In the genomic region with DNA sequence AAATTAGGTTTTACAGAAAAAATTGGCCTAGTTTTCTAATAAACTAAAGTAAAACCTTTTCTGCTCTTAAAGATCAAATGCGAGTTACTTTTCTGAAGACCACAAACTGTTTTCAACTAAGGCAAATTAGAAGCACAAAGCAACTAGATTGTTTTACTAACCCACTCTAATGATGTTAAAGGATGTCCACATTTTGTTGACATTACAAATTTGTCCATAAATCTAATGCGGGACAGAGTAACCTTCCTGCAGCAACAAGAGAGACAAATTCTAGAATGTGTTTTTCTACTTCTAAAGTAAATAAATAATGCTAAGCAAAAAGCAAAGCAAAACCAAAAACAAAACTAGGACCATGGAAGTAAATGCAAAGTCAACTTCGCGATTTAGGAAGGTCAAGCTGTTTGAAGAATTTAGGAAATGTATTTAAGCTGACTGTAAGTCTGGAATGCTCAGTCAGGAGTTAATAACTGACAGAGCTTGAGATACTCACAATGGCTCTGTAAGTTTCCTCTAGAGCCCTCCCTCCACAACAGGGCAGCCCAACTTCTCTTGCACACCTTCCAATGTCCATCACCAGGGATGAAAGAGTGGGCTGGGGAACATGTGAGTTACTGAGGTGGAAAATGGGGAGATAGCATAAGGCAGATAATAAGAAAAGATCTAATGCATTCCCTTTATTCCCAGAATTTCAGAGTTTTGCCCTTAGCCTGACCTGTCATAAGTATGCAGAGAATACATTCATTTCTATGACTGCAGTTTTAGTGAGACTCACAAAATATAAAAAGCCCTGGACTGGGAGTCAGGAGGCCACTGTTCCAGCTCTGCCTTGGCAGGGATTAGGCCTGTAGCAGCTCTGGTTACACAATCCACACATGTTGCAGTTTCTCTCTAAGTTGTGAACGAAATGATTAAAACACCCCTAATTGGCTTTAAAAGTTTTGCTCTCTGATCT, we compare ENCODE assay signal across 13 cellular contexts.
"Had no signal": no experiment of that assay in that cellular context is flagged by ENCODE, and none has a peak within 500 bp of the region (broad histone marks: within the 10 kb centered on the region; RNA-seq: fewer than 3 reads in every experiment).

No MANE protein-coding gene starts in this region.

- FAIRE-seq: endothelial cell of umbilical vein had no signal

- DNase-seq: activated CD4-positive, alpha-beta memory T cell treated with anti-CD3 and anti-CD28 coated beads for 36 hours; activated gamma-delta T cell treated with Interleukin-2 at 50 U/mL for 16 hours; activated naive CD8-positive, alpha-beta T cell treated with anti-CD3 and anti-CD28 coated beads, Interleukin-2, amount 10 ng/mL, durations not matched to agents 7 days and 5 days; activated T-cell treated with anti-CD3 and anti-CD28 coated beads, Interleukin-2, amount 50 U/mL, for 72 hours; anterior cingulate cortex; left colon; stimulated activated CD4-positive, alpha-beta T cell treated with anti-CD3 and anti-CD28 coated beads, Interleukin-2, amount 100 ng/mL, for 48 hours; stimulated activated naive CD8-positive, alpha-beta T cell treated with anti-CD3 and anti-CD28 coated beads, Interleukin-15, Interleukin-2, amounts not matched to agents 100 U/mL and 50 U/mL, for 24 hours; T-helper 9 cell had no signal

- H3K4me3 Mint-ChIP-seq: activated CD4-positive, alpha-beta memory T cell treated with anti-CD3 and anti-CD28 coated beads for 36 hours; activated naive CD8-positive, alpha-beta T cell treated with anti-CD3 and anti-CD28 coated beads, Interleukin-2, amount 10 ng/mL, durations not matched to agents 7 days and 5 days; activated T-cell treated with anti-CD3 and anti-CD28 coated beads, Interleukin-2, amount 50 U/mL, for 72 hours had no signal

- ATAC-seq: activated T-cell treated with anti-CD3 and anti-CD28 coated beads, Interleukin-2, amount 50 U/mL, for 72 hours; left colon; stimulated activated naive CD8-positive, alpha-beta T cell treated with anti-CD3 and anti-CD28 coated beads, Interleukin-15, Interleukin-2, amounts not matched to agents 100 U/mL and 50 U/mL, for 24 hours had no signal

- H3K27me3 Mint-ChIP-seq: activated CD4-positive, alpha-beta memory T cell treated with anti-CD3 and anti-CD28 coated beads for 36 hours had no signal

- H3K4me1 ChIP-seq: prostate gland had no signal

- H3K36me3 Mint-ChIP-seq: activated CD4-positive, alpha-beta memory T cell treated with anti-CD3 and anti-CD28 coated beads for 36 hours; activated naive CD8-positive, alpha-beta T cell treated with anti-CD3 and anti-CD28 coated beads, Interleukin-2, amount 10 ng/mL, durations not matched to agents 7 days and 5 days had no signal

- H3K27me3 ChIP-seq: neutrophil, upper lobe of left lung had no signal

- H3K4me3 ChIP-seq: prostate gland, upper lobe of left lung had no signal

- H3K4me1 Mint-ChIP-seq: activated naive CD8-positive, alpha-beta T cell treated with anti-CD3 and anti-CD28 coated beads, Interleukin-2, amount 10 ng/mL, durations not matched to agents 7 days and 5 days had no signal

- H3K27ac Mint-ChIP-seq: activated CD4-positive, alpha-beta memory T cell treated with anti-CD3 and anti-CD28 coated beads for 36 hours; activated naive CD8-positive, alpha-beta T cell treated with anti-CD3 and anti-CD28 coated beads, Interleukin-2, amount 10 ng/mL, durations not matched to agents 7 days and 5 days; activated T-cell treated with anti-CD3 and anti-CD28 coated beads, Interleukin-2, amount 50 U/mL, for 72 hours had no signal

- H3K36me3 ChIP-seq: neutrophil, prostate gland, upper lobe of left lung had no signal

- H3K27ac ChIP-seq: neutrophil, prostate gland, upper lobe of left lung had no signal

- H3K9me3 Mint-ChIP-seq: activated naive CD8-positive, alpha-beta T cell treated with anti-CD3 and anti-CD28 coated beads, Interleukin-2, amount 10 ng/mL, durations not matched to agents 7 days and 5 days; activated T-cell treated with anti-CD3 and anti-CD28 coated beads, Interleukin-2, amount 50 U/mL, for 72 hours had no signal

- H3K9me3 ChIP-seq: neutrophil, prostate gland, upper lobe of left lung had no signal
